13 cellular contexts compared by ENCODE assay signal in the genomic region with DNA sequence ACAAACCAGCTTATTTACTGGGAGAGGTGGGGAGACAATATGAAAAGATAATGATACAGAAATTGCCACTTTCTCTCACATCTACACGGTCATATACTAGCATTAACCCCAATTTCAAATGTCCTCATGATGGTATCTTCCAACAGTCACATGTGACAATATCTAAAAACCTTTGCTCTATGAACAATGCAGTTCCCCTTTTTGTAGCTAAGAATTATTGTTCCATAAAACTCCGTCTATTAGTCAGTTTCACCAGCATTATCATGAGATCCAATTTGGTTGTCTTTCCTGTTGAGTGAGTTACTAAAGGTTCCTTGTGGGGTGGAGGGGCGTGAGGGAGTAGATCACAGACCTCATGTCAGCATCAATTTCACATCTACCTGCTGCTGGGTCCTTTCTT. TPM values are rescaled to one million over a fixed set of nuclear protein-coding genes. Genes with fewer than 3 reads are reported as not detected.
DNase-seq lines count a peak whose midpoint lies in the region; ATAC-seq, FAIRE-seq and TF ChIP-seq lines count a peak whose summit lies in the region.
"Had no signal": no experiment of that assay in that cellular context is flagged by ENCODE, and none has a peak within 500 bp of the region (broad histone marks: within the 10 kb centered on the region; RNA-seq: fewer than 3 reads in every experiment).

No MANE protein-coding gene starts in this region.

- no peaks in the 10 kb centered on the region for H3K27me3 ChIP-seq in bronchial epithelial cell (ENCODE audit: control insufficient read depth, insufficient read depth, low read length)
- H3K27me3 ChIP-seq: right lobe of liver had no signal

- DNase-seq in Calu3 = no peak
- peak; percentile 73 for DNase-seq in NOMO-1 treated with DMSO at 0.1 percent for 48 hours (lab: John Stamatoyannopoulos, UW; ENCODE audit: unreplicated experiment)
- peak; percentile 31 for DNase-seq in bronchial epithelial cell (ENCODE audit: low read depth)
- DNase-seq in natural killer cell = no peak
- DNase-seq: Caco-2, NCI-H1417 treated with DMSO at 0.1 percent for 48 hours, NCI-H69, right lobe of liver, SHP77 treated with DMSO at 0.1 percent for 48 hours had no signal

- no peaks in the 10 kb centered on the region for H3K9me3 Mint-ChIP-seq in Calu3 (ENCODE audit: low read depth, unreplicated experiment)
- no peaks in the 10 kb centered on the region for H3K9me3 Mint-ChIP-seq in natural killer cell

- no TSS peak for BruUV-seq in Calu3 (replicated peaks; lab: Mats Ljungman, UMichigan)

- ATAC-seq in natural killer cell = no peak
- ATAC-seq in HG03039 (IDR thresholded peaks at IDR 0.05; ENCODE audit: unreplicated experiment) = no peak
- no peak for ATAC-seq in HG02642 (IDR thresholded peaks at IDR 0.05; ENCODE audit: poor library complexity, unreplicated experiment)
- ATAC-seq in HG02840 (IDR thresholded peaks at IDR 0.05; ENCODE audit: low FRiP score, unreplicated experiment) = no peak
- ATAC-seq: activated CD4-positive, CD25-positive, alpha-beta regulatory T cell treated with anti-CD3 and anti-CD28 coated beads, Interleukin-2, amount 50 U/mL, for 24 hours had no signal

- H3K36me3 Mint-ChIP-seq in Calu3 (ENCODE audit: insufficient read depth, unreplicated experiment) (peaks cover 20% of the 10 kb centered on the region), natural killer cell (no peaks in the 10 kb centered on the region)

- H3K4me3 Mint-ChIP-seq in Calu3 (ENCODE audit: low read depth, unreplicated experiment) (peak overlapping the region; percentile 98), natural killer cell (peak overlapping the region; percentile 95)

- H3K27me3 Mint-ChIP-seq in Calu3 (ENCODE audit: unreplicated experiment) (no peaks in the 10 kb centered on the region), natural killer cell (ENCODE audit: low read depth in 2 of 2) (peaks cover 21 to 23% of the 10 kb centered on the region in 2 donors)

- intact Hi-C loops in Calu3 (cut with micrococcal nuclease; ENCODE audit: unreplicated experiment) (loop anchor here (5.0 to 10.0 kb wide), 2 partner anchors 140 to 242 kb away; no protein-coding TSS in a partner anchor), natural killer cell (cut with micrococcal nuclease) (no loop called here)

- TF ChIP-seq CTCF in Calu3 (IDR thresholded peaks at IDR 0.05; ENCODE audit: unreplicated experiment) (no peak), bronchial epithelial cell (IDR thresholded peaks at IDR 0.05; ENCODE audit: insufficient read depth, low read length, severe bottlenecking) (no peak), natural killer cell (IDR thresholded peaks at IDR 0.05) (no peak)

- H3K4me1 Mint-ChIP-seq in Calu3 (ENCODE audit: low read depth, unreplicated experiment) = peaks cover 13% of the 10 kb centered on the region
- H3K4me1 Mint-ChIP-seq in natural killer cell = peaks cover 24 to 25% of the 10 kb centered on the region in 2 donors

- CTCF ChIA-PET in Calu3 (lab: Charles Lee) = interaction anchor here (1.7 kb wide), 1 partner anchor 12 kb away, joined by 6 read pairs; no protein-coding TSS in a partner anchor

- no peak overlapping the region for H3K27ac Mint-ChIP-seq in Calu3 (ENCODE audit: unreplicated experiment)
- peak overlapping the region in 1 of 2 donors; percentile 88 for H3K27ac Mint-ChIP-seq in natural killer cell

- no peak for FAIRE-seq in bronchial epithelial cell (lab: Jason Lieb, UNC)

- H3K36me3 ChIP-seq in bronchial epithelial cell (ENCODE audit: control insufficient read depth, insufficient read depth, low read length) = no peaks in the 10 kb centered on the region
- H3K36me3 ChIP-seq: right lobe of liver had no signal

- H3K4me3 ChIP-seq in bronchial epithelial cell (ENCODE audit: low read depth, low read length) = no peak overlapping the region
- H3K4me3 ChIP-seq: right lobe of liver had no signal

RNA-seq across cellular contexts. Expression of a gene that starts 1.7 kb away (rescaled TPM):
- 15.2 and 18.2 TPM in 2 replicates for total RNA-seq in Calu3 (2022)
- 8.4 and 31.6 TPM in 2 replicates for total RNA-seq in bronchial epithelial cell
- 10 to 100 TPM; 19.1 to 32.3 (median 19.4) TPM for total RNA-seq in natural killer cell

Comparison
In these comparisons a context has a peak if more than half of its experiments do, and no peak if none do; other contexts are left out.
1. DNase-seq: peak in NOMO-1 treated with DMSO at 0.1 percent for 48 hours (single experiment) and bronchial epithelial cell (single experiment); none in Calu3 (single experiment) and natural killer cell (single experiment).